ENCODE assay signal across 1 cellular context in the genomic region with DNA sequence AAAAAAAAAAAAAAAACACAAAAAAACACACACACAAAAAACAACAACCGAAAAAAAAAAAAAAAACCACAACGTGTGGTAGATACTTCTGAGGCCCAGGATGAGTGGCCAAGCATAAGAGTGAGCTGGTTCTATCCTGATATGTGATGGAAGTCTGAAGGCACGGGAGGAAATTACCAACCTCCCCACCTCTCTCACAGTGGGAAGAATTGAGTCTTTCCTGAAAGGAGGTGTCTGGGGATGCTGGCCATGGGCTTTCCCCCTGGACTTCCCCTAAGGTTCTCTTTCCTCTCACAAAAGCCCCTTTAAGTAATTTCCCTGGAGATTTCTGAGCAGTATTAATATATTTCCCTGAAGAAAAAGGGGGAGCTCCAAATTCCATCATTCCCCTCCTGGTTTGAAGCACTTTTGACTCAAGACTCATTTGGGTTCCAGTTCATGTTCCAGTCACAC.
TF ChIP-seq lines count a peak whose summit lies in the region.

No MANE protein-coding gene starts in this region.

TF ChIP-seq in HEK293T, 16 proteins besides CTCF, POLR2A, EP300 and RAD21 (continued from another document):
- no peak for TF ChIP-seq SUZ12 (IDR thresholded peaks at IDR 0.05)
- no peak for TF ChIP-seq HDGF (IDR thresholded peaks at IDR 0.05; ENCODE audit: borderline replicate concordance)
- TF ChIP-seq, protein P1, sequence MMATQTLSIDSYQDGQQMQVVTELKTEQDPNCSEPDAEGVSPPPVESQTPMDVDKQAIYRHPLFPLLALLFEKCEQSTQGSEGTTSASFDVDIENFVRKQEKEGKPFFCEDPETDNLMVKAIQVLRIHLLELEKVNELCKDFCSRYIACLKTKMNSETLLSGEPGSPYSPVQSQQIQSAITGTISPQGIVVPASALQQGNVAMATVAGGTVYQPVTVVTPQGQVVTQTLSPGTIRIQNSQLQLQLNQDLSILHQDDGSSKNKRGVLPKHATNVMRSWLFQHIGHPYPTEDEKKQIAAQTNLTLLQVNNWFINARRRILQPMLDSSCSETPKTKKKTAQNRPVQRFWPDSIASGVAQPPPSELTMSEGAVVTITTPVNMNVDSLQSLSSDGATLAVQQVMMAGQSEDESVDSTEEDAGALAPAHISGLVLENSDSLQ (IDR thresholded peaks at IDR 0.05), result no peak
- TF ChIP-seq SP1 (IDR thresholded peaks at IDR 0.05), result no peak
- TF ChIP-seq FOXA1 (IDR thresholded peaks at IDR 0.05), result no peak
- TF ChIP-seq ARNT (IDR thresholded peaks at IDR 0.05), result no peak
- TF ChIP-seq BHLHE40 (IDR thresholded peaks at IDR 0.05; ENCODE audit: borderline replicate concordance), result no peak
- TF ChIP-seq CTBP1 (IDR thresholded peaks at IDR 0.05; ENCODE audit: borderline replicate concordance), result no peak
- no peak for TF ChIP-seq NFRKB (IDR thresholded peaks at IDR 0.05)
- no peak for TF ChIP-seq FOXM1 (IDR thresholded peaks at IDR 0.05; ENCODE audit: borderline replicate concordance)
TF ChIP-seq in HEK293T: peak in this region for 0.
